Comparison of ENCODE assay signal across 11 cellular contexts in genomic region chr16:87628940-87629339, GRCh38. TPM values are rescaled to one million over a fixed set of nuclear protein-coding genes. Genes with fewer than 3 reads are reported as not detected.
A peak's percentile ranks its signal among the peaks of the same experiment; 100 is the strongest.
DNase-seq lines count a peak whose midpoint lies in the region; ATAC-seq and TF ChIP-seq lines count a peak whose summit lies in the region.
"Had no signal": no experiment of that assay in that cellular context is flagged by ENCODE, and none has a peak within 500 bp of the region (broad histone marks: within the 10 kb centered on the region; RNA-seq: fewer than 3 reads in every experiment).

No MANE protein-coding gene starts in this region.

- H3K9me3 ChIP-seq in RWPE2 (ENCODE audit: severe bottlenecking) = no peaks in the 10 kb centered on the region

- H3K27me3 ChIP-seq in RWPE2 (ENCODE audit: insufficient read depth, poor library complexity, severe bottlenecking) = peaks cover under 1% of the 10 kb centered on the region
- H3K27me3 ChIP-seq: Peyer's patch had no signal

- H3K4me1 ChIP-seq in RWPE2 (ENCODE audit: insufficient read depth, poor library complexity, severe bottlenecking) = peaks cover 8% of the 10 kb centered on the region
- H3K4me1 ChIP-seq: Peyer's patch had no signal

- no peak for TF ChIP-seq CTCF in GM12865 (IDR thresholded peaks at IDR 0.05; ENCODE audit: insufficient read depth, low read depth, low read length, missing control alignments)
- TF ChIP-seq CTCF in RWPE2 (IDR thresholded peaks at IDR 0.05; ENCODE audit: poor library complexity, severe bottlenecking) = no peak
- TF ChIP-seq CTCF in fibroblast of villous mesenchyme (IDR thresholded peaks at IDR 0.05; ENCODE audit: insufficient read depth, low read depth, low read length) = no peak

- in situ Hi-C loops in ACHN (cut with HindIII; ENCODE audit: low pct_ligation_motif_present, low pct_unique_long_range_greater_than_20kb, low sequenced_read_pairs) = no loop called here
- in situ Hi-C loops in KBM-7 (cut with MboI; ENCODE audit: low pct_unique_long_range_greater_than_20kb, low sequenced_read_pairs) = no loop called here

- no peak overlapping the region for H3K4me3 ChIP-seq in GM12865 (ENCODE audit: low read depth, low read length)
- no peak overlapping the region for H3K4me3 ChIP-seq in RWPE2 (ENCODE audit: severe bottlenecking)
- no peak overlapping the region for H3K4me3 ChIP-seq in fibroblast of villous mesenchyme (ENCODE audit: low read depth, low read length)
- H3K4me3 ChIP-seq: Peyer's patch had no signal

- peak; percentile 43; the same call in 1 of the 3 replicates for ATAC-seq in RWPE2 (ENCODE audit: low read depth)
- ATAC-seq in GM18858 (IDR thresholded peaks at IDR 0.05; ENCODE audit: unreplicated experiment) = no peak
- no peak for ATAC-seq in GM19397 (IDR thresholded peaks at IDR 0.05; ENCODE audit: unreplicated experiment)

- H3K27ac ChIP-seq in RWPE2 (ENCODE audit: poor library complexity, severe bottlenecking) = no peak overlapping the region
- H3K27ac ChIP-seq: Peyer's patch had no signal

- H3K36me3 ChIP-seq in RWPE2 (ENCODE audit: low read depth) = no peaks in the 10 kb centered on the region
- H3K36me3 ChIP-seq: Peyer's patch had no signal

- DNase-seq in ACHN (peak; percentile 73), GM12865 (ENCODE audit: low read depth) (peak; percentile 38), RWPE2 (ENCODE audit: low spot score) (no peak), fibroblast of villous mesenchyme (ENCODE audit: low read depth) (peak; percentile 10), KBM-7 (no peak), globus pallidus (ENCODE audit: low spot score) (no peak)
- DNase-seq: activated naive CD8-positive, alpha-beta T cell treated with anti-CD3 and anti-CD28 coated beads, Interleukin-2, amount 10 ng/mL, durations not matched to agents 7 days and 5 days; retina had no signal

RNA-seq across cellular contexts. Expression of gene JPH3, which starts 26.6 kb away (rescaled TPM):
- not detected in 2 replicates for total RNA-seq in fibroblast of villous mesenchyme
- total RNA-seq: activated naive CD8-positive, alpha-beta T cell treated with anti-CD3 and anti-CD28 coated beads, Interleukin-2, amount 10 ng/mL, durations not matched to agents 7 days and 5 days had no signal

Comparison
In these comparisons a context has a peak if more than half of its experiments do, and no peak if none do; other contexts are left out.
1. DNase-seq: peak in ACHN (single experiment), GM12865 (single experiment) and fibroblast of villous mesenchyme (single experiment); none in RWPE2 (single experiment), KBM-7 (single experiment) and globus pallidus (single experiment).